In genomic region chr12:110282956-110283817, GRCh38 we compare ENCODE assay signal across 8 cellular contexts. TPM values are rescaled to one million over a fixed set of nuclear protein-coding genes. Genes with fewer than 3 reads are reported as not detected.
DNase-seq lines count a peak whose midpoint lies in the region; ATAC-seq and TF ChIP-seq lines count a peak whose summit lies in the region.

No MANE protein-coding gene starts in this region.

- peaks cover 17 to 73% of the 10 kb centered on the region in 2 donors for H3K4me1 ChIP-seq in left lung
- no peaks in the 10 kb centered on the region for H3K4me1 ChIP-seq in urinary bladder (ENCODE audit: insufficient read depth)

- H3K27me3 ChIP-seq in left lung = no peaks in the 10 kb centered on the region

- no peak for TF ChIP-seq CTCF in left lung (IDR thresholded peaks at IDR 0.05)

- no peaks in the 10 kb centered on the region for H3K9me3 ChIP-seq in left lung

- ATAC-seq in activated naive CD4-positive, alpha-beta T cell treated with anti-CD3 and anti-CD28 coated beads, Interleukin-2, amount 50 U/mL, for 72 hours = no peak
- no peak for ATAC-seq in left lung

- WGBS in urinary bladder = 13% methylated on average over 7 of the region's 7 CpGs

- H3K27ac ChIP-seq in left lung (peak overlapping the region in 1 of 2 donors; percentile 96), urinary bladder (ENCODE audit: low read depth) (no peak overlapping the region)

- H3K9me3 Mint-ChIP-seq in activated naive CD4-positive, alpha-beta T cell treated with anti-CD3 and anti-CD28 coated beads, Interleukin-2, amount 50 U/mL, for 24 hours = no peaks in the 10 kb centered on the region
- no peaks in the 10 kb centered on the region for H3K9me3 Mint-ChIP-seq in activated naive CD4-positive, alpha-beta T cell treated with anti-CD3 and anti-CD28 coated beads, Interleukin-2, amount 50 U/mL, for 72 hours

- H3K4me1 Mint-ChIP-seq in activated naive CD4-positive, alpha-beta T cell treated with anti-CD3 and anti-CD28 coated beads, Interleukin-2, amount 50 U/mL, for 24 hours = peaks cover 53% of the 10 kb centered on the region

- peak overlapping the region; percentile 76 to 91 for H3K4me3 ChIP-seq in left lung
- H3K4me3 ChIP-seq in urinary bladder (ENCODE audit: low read depth, low read length) = peak overlapping the region; percentile 94

- peaks cover 15% of the 10 kb centered on the region for H3K36me3 Mint-ChIP-seq in activated naive CD4-positive, alpha-beta T cell treated with anti-CD3 and anti-CD28 coated beads, Interleukin-2, amount 50 U/mL, for 24 hours
- H3K36me3 Mint-ChIP-seq in activated naive CD4-positive, alpha-beta T cell treated with anti-CD3 and anti-CD28 coated beads, Interleukin-2, amount 50 U/mL, for 72 hours = peaks cover 33 to 49% of the 10 kb centered on the region in 2 donors

- H3K36me3 ChIP-seq in left lung (peaks cover 0 to 20% of the 10 kb centered on the region in 2 donors), urinary bladder (ENCODE audit: insufficient read depth) (peaks cover 2% of the 10 kb centered on the region)

- peak overlapping the region; percentile 96 for H3K27ac Mint-ChIP-seq in activated naive CD4-positive, alpha-beta T cell treated with anti-CD3 and anti-CD28 coated beads, Interleukin-2, amount 50 U/mL, for 24 hours
- peak overlapping the region; percentile 93 to 94 for H3K27ac Mint-ChIP-seq in activated naive CD4-positive, alpha-beta T cell treated with anti-CD3 and anti-CD28 coated beads, Interleukin-2, amount 50 U/mL, for 72 hours

- intact Hi-C loops in left lung (cut with DNase I) = no loop called here

- DNase-seq in activated naive CD4-positive, alpha-beta T cell treated with anti-CD3 and anti-CD28 coated beads, Interleukin-2, amount 50 U/mL, for 16 hours = no peak
- DNase-seq in activated naive CD4-positive, alpha-beta T cell treated with anti-CD3 and anti-CD28 coated beads, Interleukin-2, amount 50 U/mL, for 72 hours (ENCODE audit: low spot score in 2 of 2) = no peak
- DNase-seq in left lung = no peak
- no peak for DNase-seq in SKM-1 treated with dmso at 0.1 percent for 144 hours (lab: John Stamatoyannopoulos, UW; ENCODE audit: unreplicated experiment)
- no peak for DNase-seq in stimulated activated CD4-positive, alpha-beta T cell treated with anti-CD3 and anti-CD28 coated beads, Interleukin-4, amount 100 ng/mL, for 1 hour
- DNase-seq in activated CD4-positive, alpha-beta T cell treated with anti-CD3 and anti-CD28 coated beads for 4 hours = no peak

- no peaks in the 10 kb centered on the region for H3K27me3 Mint-ChIP-seq in activated naive CD4-positive, alpha-beta T cell treated with anti-CD3 and anti-CD28 coated beads, Interleukin-2, amount 50 U/mL, for 24 hours

- H3K4me3 Mint-ChIP-seq in activated naive CD4-positive, alpha-beta T cell treated with anti-CD3 and anti-CD28 coated beads, Interleukin-2, amount 50 U/mL, for 24 hours = peak overlapping the region; percentile 98

RNA-seq across cellular contexts. Expression of gene ATP2A2, which starts 2.1 kb away (rescaled TPM):
- 100 to 1,000 TPM; 121 to 132 TPM for total RNA-seq in activated naive CD4-positive, alpha-beta T cell treated with anti-CD3 and anti-CD28 coated beads, Interleukin-2, amount 50 U/mL, for 72 hours
- total RNA-seq in left lung (100 to 1,000 TPM; 204 to 258 TPM), urinary bladder (138 TPM)
- 173 TPM for polyA plus RNA-seq in urinary bladder
